Comparison of ENCODE assay signal across 1 cellular context in genomic region chr13:46386996-46387851, GRCh38.
TF ChIP-seq lines count a peak whose summit lies in the region.

RUBCNL (minus strand) TSS chr13:46387252; CDS start chr13:46372475, 14,777 bp downstream.

TF ChIP-seq in GM12878, 131 proteins besides CTCF, POLR2A, EP300 and RAD21 (continued from another document and continues in another):
- TF ChIP-seq SKIL (IDR thresholded peaks at IDR 0.05; ENCODE audit: low read depth, poor library complexity, severe bottlenecking) (no peak), CHD2 (IDR thresholded peaks at IDR 0.05; ENCODE audit: borderline replicate concordance, low read depth, low read length) (no peak), HSF1 (IDR thresholded peaks at IDR 0.05; ENCODE audit: low read depth, low read length) (no peak), BACH1 (IDR thresholded peaks at IDR 0.05; ENCODE audit: borderline replicate concordance) (peak; percentile 12; the same call in 1 of the 2 replicates), WRNIP1 (IDR thresholded peaks at IDR 0.05; ENCODE audit: borderline replicate concordance, low read depth, low read length) (no peak), MTA3 (IDR thresholded peaks at IDR 0.05; ENCODE audit: borderline replicate concordance, low read length) (no peak), CBX3 (IDR thresholded peaks at IDR 0.05; ENCODE audit: borderline replicate concordance, low read depth) (no peak), E2F8 (IDR thresholded peaks at IDR 0.05; ENCODE audit: low read depth, partially characterized antibody) (no peak), TCF3 (IDR thresholded peaks at IDR 0.05; ENCODE audit: borderline replicate concordance, insufficient read depth, low read depth, low read length) (no peak), CEBPZ (IDR thresholded peaks at IDR 0.05; ENCODE audit: low read depth, low read length) (no peak), USF1 (IDR thresholded peaks at IDR 0.05; ENCODE audit: borderline replicate concordance, extremely low read length, insufficient read depth, low read depth, low read length) (no peak), PBX3 (IDR thresholded peaks at IDR 0.05; ENCODE audit: insufficient replicate concordance, low read depth, low read length) (no peak), YBX1 (IDR thresholded peaks at IDR 0.05) (no peak), ASH2L (IDR thresholded peaks at IDR 0.05; ENCODE audit: borderline replicate concordance, low read depth) (no peak), MEF2B (IDR thresholded peaks at IDR 0.05; ENCODE audit: partially characterized antibody, poor library complexity, severe bottlenecking) (peak; percentile 17), MYB (IDR thresholded peaks at IDR 0.05; ENCODE audit: borderline replicate concordance, low read depth, low read length) (no peak), SP1 (IDR thresholded peaks at IDR 0.05; ENCODE audit: low read depth, low read length) (no peak), CBFB (IDR thresholded peaks at IDR 0.05; ENCODE audit: low read depth) (no peak), NBN (IDR thresholded peaks at IDR 0.05) (0 out of 2 replicates have a peak, but pooled peaks have one; percentile 9), ZNF207 (IDR thresholded peaks at IDR 0.05; ENCODE audit: borderline replicate concordance) (no peak), PKNOX1 (IDR thresholded peaks at IDR 0.05) (peak; percentile 61; the same call in 1 of the 2 replicates), E2F4 (IDR thresholded peaks at IDR 0.05; ENCODE audit: low read depth, low read length) (no peak), REST (IDR thresholded peaks at IDR 0.05; ENCODE audit: low read depth, low read length) (no peak), ZBED1 (IDR thresholded peaks at IDR 0.05; ENCODE audit: borderline replicate concordance) (no peak), BCL3 (IDR thresholded peaks at IDR 0.05; ENCODE audit: borderline replicate concordance, insufficient read depth, low read depth, low read length, poor library complexity, severe bottlenecking) (no peak), FOXM1 (IDR thresholded peaks at IDR 0.05; ENCODE audit: low read depth, low read length) (no peak), SRF (IDR thresholded peaks at IDR 0.05; ENCODE audit: low read depth in 2 of 2, low read length in 2 of 2) (0 out of 4 replicates have a peak, but pooled peaks of 1 of the 2 experiments have one; percentile 9)
